ENCODE assay signal across 1 cellular context in the genomic region with DNA sequence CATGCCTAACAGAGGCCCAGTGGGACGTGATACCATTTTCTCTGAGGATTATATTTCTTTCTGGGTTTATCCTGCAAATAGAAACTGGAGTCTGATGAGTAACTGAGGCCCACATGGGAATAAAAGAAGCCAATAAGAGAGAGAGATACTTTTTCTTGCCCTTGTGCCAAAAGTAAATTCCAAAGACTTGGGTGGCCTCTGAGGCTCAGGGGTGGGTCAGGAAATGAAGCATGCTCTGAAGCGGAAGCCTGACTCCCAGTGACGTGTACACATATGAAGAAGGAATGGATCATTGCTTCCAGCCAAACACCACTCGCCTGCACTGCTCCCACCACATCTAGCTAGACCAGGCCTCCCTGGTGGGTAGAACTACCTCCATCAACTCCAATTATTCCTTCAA.
A peak's percentile ranks its signal among the peaks of the same experiment; 100 is the strongest.
TF ChIP-seq lines count a peak whose summit lies in the region.

No MANE protein-coding gene starts in this region.

TF ChIP-seq in SK-N-SH, 30 proteins besides CTCF, POLR2A, EP300 and RAD21 (continued from another document):
- TF ChIP-seq, protein P1, sequence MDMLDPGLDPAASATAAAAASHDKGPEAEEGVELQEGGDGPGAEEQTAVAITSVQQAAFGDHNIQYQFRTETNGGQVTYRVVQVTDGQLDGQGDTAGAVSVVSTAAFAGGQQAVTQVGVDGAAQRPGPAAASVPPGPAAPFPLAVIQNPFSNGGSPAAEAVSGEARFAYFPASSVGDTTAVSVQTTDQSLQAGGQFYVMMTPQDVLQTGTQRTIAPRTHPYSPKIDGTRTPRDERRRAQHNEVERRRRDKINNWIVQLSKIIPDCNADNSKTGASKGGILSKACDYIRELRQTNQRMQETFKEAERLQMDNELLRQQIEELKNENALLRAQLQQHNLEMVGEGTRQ (IDR thresholded peaks at IDR 0.05; ENCODE audit: borderline replicate concordance, low read depth, low read length): no peak
- no peak for TF ChIP-seq RFX5 (IDR thresholded peaks at IDR 0.05; ENCODE audit: low read length)
- TF ChIP-seq GATA2 (CRISPR knock-in tag; IDR thresholded peaks at IDR 0.05): no peak
- no peak for TF ChIP-seq CHD2 (IDR thresholded peaks at IDR 0.05; ENCODE audit: low read length, partially characterized antibody)
- TF ChIP-seq, protein P2, sequence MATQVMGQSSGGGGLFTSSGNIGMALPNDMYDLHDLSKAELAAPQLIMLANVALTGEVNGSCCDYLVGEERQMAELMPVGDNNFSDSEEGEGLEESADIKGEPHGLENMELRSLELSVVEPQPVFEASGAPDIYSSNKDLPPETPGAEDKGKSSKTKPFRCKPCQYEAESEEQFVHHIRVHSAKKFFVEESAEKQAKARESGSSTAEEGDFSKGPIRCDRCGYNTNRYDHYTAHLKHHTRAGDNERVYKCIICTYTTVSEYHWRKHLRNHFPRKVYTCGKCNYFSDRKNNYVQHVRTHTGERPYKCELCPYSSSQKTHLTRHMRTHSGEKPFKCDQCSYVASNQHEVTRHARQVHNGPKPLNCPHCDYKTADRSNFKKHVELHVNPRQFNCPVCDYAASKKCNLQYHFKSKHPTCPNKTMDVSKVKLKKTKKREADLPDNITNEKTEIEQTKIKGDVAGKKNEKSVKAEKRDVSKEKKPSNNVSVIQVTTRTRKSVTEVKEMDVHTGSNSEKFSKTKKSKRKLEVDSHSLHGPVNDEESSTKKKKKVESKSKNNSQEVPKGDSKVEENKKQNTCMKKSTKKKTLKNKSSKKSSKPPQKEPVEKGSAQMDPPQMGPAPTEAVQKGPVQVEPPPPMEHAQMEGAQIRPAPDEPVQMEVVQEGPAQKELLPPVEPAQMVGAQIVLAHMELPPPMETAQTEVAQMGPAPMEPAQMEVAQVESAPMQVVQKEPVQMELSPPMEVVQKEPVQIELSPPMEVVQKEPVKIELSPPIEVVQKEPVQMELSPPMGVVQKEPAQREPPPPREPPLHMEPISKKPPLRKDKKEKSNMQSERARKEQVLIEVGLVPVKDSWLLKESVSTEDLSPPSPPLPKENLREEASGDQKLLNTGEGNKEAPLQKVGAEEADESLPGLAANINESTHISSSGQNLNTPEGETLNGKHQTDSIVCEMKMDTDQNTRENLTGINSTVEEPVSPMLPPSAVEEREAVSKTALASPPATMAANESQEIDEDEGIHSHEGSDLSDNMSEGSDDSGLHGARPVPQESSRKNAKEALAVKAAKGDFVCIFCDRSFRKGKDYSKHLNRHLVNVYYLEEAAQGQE (IDR thresholded peaks at IDR 0.05; ENCODE audit: low read depth, low read length): no peak
- TF ChIP-seq TAF1 (IDR thresholded peaks at IDR 0.05; ENCODE audit: borderline replicate concordance, low read depth, low read length): no peak
- no peak for TF ChIP-seq FOXJ3 (CRISPR knock-in tag; IDR thresholded peaks at IDR 0.05)
- TF ChIP-seq TCF12 (IDR thresholded peaks at IDR 0.05): peak; percentile 78
